In the genomic region with DNA sequence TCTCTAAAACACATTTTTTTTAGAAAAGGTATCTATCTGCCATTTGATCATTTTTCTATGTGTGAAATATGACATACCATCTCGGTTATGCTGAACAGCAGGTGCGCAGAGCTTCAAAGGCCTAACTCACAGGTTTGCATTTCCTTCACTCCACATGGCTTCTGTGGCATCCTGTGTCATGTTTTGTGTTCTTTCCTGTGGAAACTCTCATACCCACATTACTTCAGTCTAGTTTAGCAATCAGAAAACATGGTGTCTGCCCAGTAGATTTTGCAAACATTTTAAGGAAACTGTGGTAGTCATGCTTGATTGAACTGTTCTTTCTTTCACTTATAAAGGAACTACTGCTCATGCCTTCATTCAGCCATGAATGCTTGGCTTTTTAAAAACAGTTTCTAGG, we compare ENCODE assay signal across 9 cellular contexts. TPM values are rescaled to one million over a fixed set of nuclear protein-coding genes. Genes with fewer than 3 reads are reported as not detected.
DNase-seq lines count a peak whose midpoint lies in the region; ATAC-seq and TF ChIP-seq lines count a peak whose summit lies in the region.
"Had no signal": no experiment of that assay in that cellular context is flagged by ENCODE, and none has a peak within 500 bp of the region (broad histone marks: within the 10 kb centered on the region; RNA-seq: fewer than 3 reads in every experiment).

No MANE protein-coding gene starts in this region.

- POLR2A ChIA-PET in MCF 10A (lab: Yijun Ruan, JAX), result interaction anchor here (2.2 kb wide), 1 partner anchor 11 kb away, joined by 5 read pairs; the partner anchor contains the start of gene ARAP2

- no peaks in the 10 kb centered on the region for H3K9me3 Mint-ChIP-seq in MCF 10A (ENCODE audit: unreplicated experiment)

- intact Hi-C loops in Right ventricle myocardium superior (cut with DNase I), result no loop called here
- intact Hi-C loops in cardiac septum (cut with DNase I), result no loop called here
- intact Hi-C loops in left lung (cut with DNase I), result no loop called here
- intact Hi-C loops in MCF 10A (cut with micrococcal nuclease), result no loop called here

- H3K4me3 ChIP-seq in left lung, result no peak overlapping the region

- H3K27ac Mint-ChIP-seq in MCF 10A (ENCODE audit: low read depth, unreplicated experiment), result no peak overlapping the region

- no peaks in the 10 kb centered on the region for H3K27me3 Mint-ChIP-seq in MCF 10A (ENCODE audit: insufficient read depth, unreplicated experiment)

- no peaks in the 10 kb centered on the region for H3K4me1 Mint-ChIP-seq in MCF 10A (ENCODE audit: insufficient read depth, unreplicated experiment)

- peak; percentile 64 for ATAC-seq in Right ventricle myocardium superior (ENCODE audit: poor library complexity)
- ATAC-seq in HG03280 (IDR thresholded peaks at IDR 0.05; ENCODE audit: unreplicated experiment), result peak; percentile 79
- peak; percentile 52 for ATAC-seq in left lung

- H3K4me3 Mint-ChIP-seq in MCF 10A (ENCODE audit: unreplicated experiment), result no peak overlapping the region

- CTCF ChIA-PET in MCF 10A (lab: Yijun Ruan, JAX), result no interaction called here

- no peaks in the 10 kb centered on the region for H3K36me3 ChIP-seq in left lung

- H3K27me3 ChIP-seq in left lung, result no peaks in the 10 kb centered on the region

- DNase-seq in Right ventricle myocardium superior, result no peak
- DNase-seq in cardiac septum (ENCODE audit: low spot score), result no peak
- DNase-seq in activated CD4-positive, alpha-beta T cell treated with anti-CD3 and anti-CD28 coated beads for 4 hours, result peak; percentile 55 to 58
- no peak for DNase-seq in left lung
- DNase-seq in DMS 273 treated with DMSO at 0.1 percent for 48 hours (lab: John Stamatoyannopoulos, UW), result no peak
- DNase-seq in MCF 10A (ENCODE audit: unreplicated experiment), result no peak
- no peak for DNase-seq in NCI-H748 (lab: John Stamatoyannopoulos, UW; ENCODE audit: unreplicated experiment)

- peaks cover 0 to 18% of the 10 kb centered on the region in 2 donors for H3K4me1 ChIP-seq in left lung

- TF ChIP-seq CTCF in left lung (IDR thresholded peaks at IDR 0.05) (no peak), MCF 10A (IDR thresholded peaks at IDR 0.05; ENCODE audit: unreplicated experiment) (no peak)

- peak overlapping the region in 1 of 2 donors; percentile 73 for H3K27ac ChIP-seq in left lung

- no TSS peak for BruUV-seq in MCF 10A (replicated peaks; lab: Mats Ljungman, UMichigan)

- no peaks in the 10 kb centered on the region for H3K36me3 Mint-ChIP-seq in MCF 10A (ENCODE audit: insufficient read depth, unreplicated experiment)

- no peaks in the 10 kb centered on the region for H3K9me3 ChIP-seq in left lung

RNA-seq across cellular contexts. Expression of gene ARAP2, which starts 11.3 kb away (rescaled TPM):
- total RNA-seq in Right ventricle myocardium superior (2.4 TPM), cardiac septum (6.6 TPM), left lung (10 to 100 TPM; 25.4 to 35.2 TPM), MCF 10A (2022) (10.9 and 12.0 TPM in 2 replicates)

RNA-seq across cellular contexts. Expression of gene DTHD1, which starts 25.8 kb away (rescaled TPM):
- total RNA-seq in Right ventricle myocardium superior, result not detected
- total RNA-seq in cardiac septum, result 0.08 TPM
- 1 to 10 TPM in 1 of 2 donors, under 1 TPM in 1; 0.38 to 5.8 TPM for total RNA-seq in left lung
- not detected in 2 replicates for total RNA-seq in MCF 10A (2022)
- total RNA-seq: kidney epithelial cell had no signal

Comparison
In these comparisons a context has a peak if more than half of its experiments do, and no peak if none do; other contexts are left out.
1. DNase-seq: peak in activated CD4-positive, alpha-beta T cell treated with anti-CD3 and anti-CD28 coated beads for 4 hours (2 of 2); none in Right ventricle myocardium superior (single experiment), cardiac septum (single experiment), left lung (0 of 2), DMS 273 treated with DMSO at 0.1 percent for 48 hours (single experiment), MCF 10A (single experiment) and NCI-H748 (single experiment).
2. Peak in every context shown above with its lines, with median percentiles within 50 percentile points of each other: ATAC-seq.